ENCODE assay signal across 8 cellular contexts in the genomic region with DNA sequence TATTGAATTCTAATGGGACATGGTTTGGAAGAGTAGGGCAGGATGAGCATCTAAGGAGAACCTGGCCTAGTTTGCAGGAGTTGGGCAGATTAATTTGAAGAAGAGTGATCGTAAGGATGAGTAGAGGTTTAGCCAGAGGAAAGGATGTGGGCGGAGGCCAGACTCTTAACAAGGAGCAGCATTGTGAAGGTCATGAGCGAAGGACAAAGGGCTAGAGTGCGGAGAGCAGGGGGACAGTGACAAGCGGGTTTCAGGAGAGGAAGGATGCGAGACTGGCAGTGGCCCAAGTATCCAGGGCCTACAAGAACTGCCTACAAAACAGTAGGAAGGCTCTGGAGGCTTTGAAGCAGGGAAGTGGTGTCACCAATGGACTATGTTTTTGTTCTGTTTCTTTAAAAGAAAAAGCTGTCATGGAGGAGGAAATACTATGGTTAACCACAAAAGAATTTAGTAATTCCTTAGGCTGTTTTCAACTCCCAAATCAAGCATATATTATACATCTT. TPM values are rescaled to one million over a fixed set of nuclear protein-coding genes. Genes with fewer than 3 reads are reported as not detected.
DNase-seq lines count a peak whose midpoint lies in the region; ATAC-seq and TF ChIP-seq lines count a peak whose summit lies in the region.

No MANE protein-coding gene starts in this region.

- no peaks in the 10 kb centered on the region for H4K20me1 ChIP-seq in SK-N-SH (ENCODE audit: insufficient read depth)

- POLR2A ChIA-PET in SK-N-SH (lab: Yijun Ruan, JAX) = interaction anchor here (0.6 kb wide), 1 partner anchor 22 kb away, joined by 3 read pairs; no protein-coding TSS in a partner anchor

- no peaks in the 10 kb centered on the region; the same call in 1 of the 2 replicates for H3K79me2 ChIP-seq in SK-N-SH (ENCODE audit: insufficient read depth)

- ATAC-seq in HG02642 (IDR thresholded peaks at IDR 0.05; ENCODE audit: poor library complexity, unreplicated experiment) (no peak), GM21360 (IDR thresholded peaks at IDR 0.05; ENCODE audit: unreplicated experiment) (no peak)

- H3K36me3 Mint-ChIP-seq in T-helper 2 cell treated with Interferon-gamma antibody and Interleukin-4, amounts not matched to agents 5 μg/mL and 100 μg/mL, for 36 hours (ENCODE audit: low read depth) = no peaks in the 10 kb centered on the region

- TF ChIP-seq CTCF in SK-N-SH (IDR thresholded peaks at IDR 0.05) = no peak
- TF ChIP-seq CTCF in foreskin fibroblast (IDR thresholded peaks at IDR 0.05; ENCODE audit: low read depth, low read length) = no peak

- H3K27ac Mint-ChIP-seq in T-helper 2 cell treated with Interferon-gamma antibody and Interleukin-4, amounts not matched to agents 5 μg/mL and 100 μg/mL, for 36 hours = peak overlapping the region; percentile 8

- peak overlapping the region; percentile 4; the same call in 1 of the 2 replicates for H3K4me2 ChIP-seq in SK-N-SH

- H3K27me3 Mint-ChIP-seq in T-helper 2 cell treated with Interferon-gamma antibody and Interleukin-4, amounts not matched to agents 5 μg/mL and 100 μg/mL, for 36 hours (ENCODE audit: low read depth) = no peaks in the 10 kb centered on the region

- H3K27ac ChIP-seq in SK-N-SH (ENCODE audit: low read depth in 2 of 2, low read length in 1 of 2) = peak overlapping the region in 1 of 2 experiments; percentile 63; a peak in 2 of 4 replicates

- H3K4me3 ChIP-seq in SK-N-SH (ENCODE audit: low read depth in 2 of 2, low read length in 1 of 2) = no peak overlapping the region
- H3K4me3 ChIP-seq in foreskin fibroblast (ENCODE audit: low read depth in 1 of 2, low read length in 2 of 2) = no peak overlapping the region
- no peak overlapping the region for H3K4me3 ChIP-seq in skeletal muscle cell (ENCODE audit: low read depth, low read length)

- peaks cover 14 to 29% of the 10 kb centered on the region in 2 experiments for H3K36me3 ChIP-seq in SK-N-SH (replicated peaks in 1 of 2; ENCODE audit: control insufficient read depth in 1 of 2, insufficient read depth in 2 of 2, low read length in 1 of 2)

- peaks cover 20% of the 10 kb centered on the region for H3F3A ChIP-seq in SK-N-SH (replicated peaks; ENCODE audit: insufficient read depth)

- no peaks in the 10 kb centered on the region for H3K9me3 ChIP-seq in SK-N-SH

- H3K9ac ChIP-seq in SK-N-SH = no peak overlapping the region

- TF ChIP-seq RAD21 in SK-N-SH (IDR thresholded peaks at IDR 0.05; ENCODE audit: low read length) = no peak

- H3K4me1 Mint-ChIP-seq in T-helper 2 cell treated with Interferon-gamma antibody and Interleukin-4, amounts not matched to agents 5 μg/mL and 100 μg/mL, for 36 hours (ENCODE audit: low read depth) = peaks cover 11% of the 10 kb centered on the region

- no peaks in the 10 kb centered on the region for H3K9me2 ChIP-seq in SK-N-SH

- 89% methylated on average over 6 of the region's 6 CpGs for WGBS in SK-N-SH (ENCODE audit: low lambda C conversion rate)

- H2AFZ ChIP-seq in SK-N-SH (ENCODE audit: low read depth) = no peak overlapping the region

- no peak for DNase-seq in T-helper 2 cell treated with Interferon-gamma antibody and Interleukin-4, amounts not matched to agents 5 μg/mL and 100 μg/mL, for 36 hours (ENCODE audit: low spot score)
- DNase-seq in T-helper 2 cell (no peak), SK-N-SH (no peak), foreskin fibroblast (peak; percentile 21 to 32), skeletal muscle cell (ENCODE audit: low read depth) (peak; percentile 23)
- DNase-seq in activated T-cell treated with anti-CD3 and anti-CD28 coated beads, Interleukin-2, amount 50 U/mL, for 48 hours = no peak

- peak in 1 of 2 experiments; percentile 48; a peak in 2 of 4 replicates for TF ChIP-seq EP300 in SK-N-SH (IDR thresholded peaks at IDR 0.05; ENCODE audit: borderline replicate concordance in 1 of 2, low read depth in 1 of 2, low read length in 1 of 2)

- peak overlapping the region; percentile 3 for H3K4me3 Mint-ChIP-seq in T-helper 2 cell treated with Interferon-gamma antibody and Interleukin-4, amounts not matched to agents 5 μg/mL and 100 μg/mL, for 36 hours

- CTCF ChIA-PET in SK-N-SH (lab: Yijun Ruan, JAX) = interaction anchor here (0.5 to 2.5 kb wide), 3 partner anchors 13 to 341 kb away, joined by 3 to 8 read pairs (median 3); a partner anchor contains a TSS

- H3K27me3 ChIP-seq in SK-N-SH (ENCODE audit: insufficient read depth) = no peaks in the 10 kb centered on the region

- peaks cover 5 to 12% of the 10 kb centered on the region in 2 experiments; a peak in 2 of 4 replicates for H3K4me1 ChIP-seq in SK-N-SH (ENCODE audit: control insufficient read depth in 1 of 2, insufficient read depth in 2 of 2, low read depth in 1 of 2, low read length in 1 of 2)

- no peaks in the 10 kb centered on the region for H3K9me3 Mint-ChIP-seq in T-helper 2 cell treated with Interferon-gamma antibody and Interleukin-4, amounts not matched to agents 5 μg/mL and 100 μg/mL, for 36 hours

TF ChIP-seq in SK-N-SH, 30 proteins besides CTCF, POLR2A, EP300 and RAD21:
- TF ChIP-seq USF2 (IDR thresholded peaks at IDR 0.05; ENCODE audit: borderline replicate concordance, low read depth, low read length) (no peak), JUND (IDR thresholded peaks at IDR 0.05) (0 out of 2 replicates have a peak, but pooled peaks have one; percentile 11), FOSL2 (IDR thresholded peaks at IDR 0.05; ENCODE audit: borderline replicate concordance, low read depth) (no peak; the same call in 1 of the 2 replicates), SIN3A (IDR thresholded peaks at IDR 0.05; ENCODE audit: borderline replicate concordance, low read depth, low read length) (no peak), TAF1 (IDR thresholded peaks at IDR 0.05; ENCODE audit: borderline replicate concordance, low read depth, low read length) (no peak), FOXM1 (IDR thresholded peaks at IDR 0.05; ENCODE audit: low read depth) (no peak), MEF2A (IDR thresholded peaks at IDR 0.05; ENCODE audit: borderline replicate concordance, low read depth) (no peak), RFX5 (IDR thresholded peaks at IDR 0.05; ENCODE audit: low read length) (no peak), TCF12 (IDR thresholded peaks at IDR 0.05) (peak; percentile 56; the same call in 1 of the 2 replicates), MAX (IDR thresholded peaks at IDR 0.05; ENCODE audit: low read depth) (peak; percentile 39; the same call in 1 of the 2 replicates), NFIC (IDR thresholded peaks at IDR 0.05; ENCODE audit: borderline replicate concordance) (peak; percentile 19; the same call in 1 of the 2 replicates), PBX3 (IDR thresholded peaks at IDR 0.05) (peak; percentile 36; the same call in 1 of the 2 replicates), FOXJ3 (CRISPR knock-in tag; IDR thresholded peaks at IDR 0.05) (no peak), POLR2AphosphoS5 (IDR thresholded peaks at IDR 0.05; ENCODE audit: low read depth, low read length) (no peak), RCOR1 (IDR thresholded peaks at IDR 0.05; ENCODE audit: low read length) (no peak)
- TF ChIP-seq, protein P1, sequence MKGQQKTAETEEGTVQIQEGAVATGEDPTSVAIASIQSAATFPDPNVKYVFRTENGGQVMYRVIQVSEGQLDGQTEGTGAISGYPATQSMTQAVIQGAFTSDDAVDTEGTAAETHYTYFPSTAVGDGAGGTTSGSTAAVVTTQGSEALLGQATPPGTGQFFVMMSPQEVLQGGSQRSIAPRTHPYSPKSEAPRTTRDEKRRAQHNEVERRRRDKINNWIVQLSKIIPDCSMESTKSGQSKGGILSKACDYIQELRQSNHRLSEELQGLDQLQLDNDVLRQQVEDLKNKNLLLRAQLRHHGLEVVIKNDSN (IDR thresholded peaks at IDR 0.05; ENCODE audit: borderline replicate concordance, low read depth) = no peak

RNA-seq across cellular contexts. Expression of gene SLC66A3, which starts 20.1 kb away (rescaled TPM):
- polyA plus RNA-seq in SK-N-SH (2012; rRNA removed) = 49.0 and 53.9 TPM in 2 replicates
- 43.8 and 49.4 TPM in 2 replicates for polyA plus RNA-seq in SK-N-SH (2012; cell fraction: cytosol; rRNA removed)
- polyA plus RNA-seq in SK-N-SH (2012; cell fraction: nucleus; rRNA removed) = 40.4 and 57.5 TPM in 2 replicates

Comparison
In these comparisons a context has a peak if more than half of its experiments do, and no peak if none do; other contexts are left out.
1. DNase-seq: peak in foreskin fibroblast (2 of 2) and skeletal muscle cell (single experiment); none in T-helper 2 cell treated with Interferon-gamma antibody and Interleukin-4, amounts not matched to agents 5 μg/mL and 100 μg/mL, for 36 hours (single experiment), T-helper 2 cell (0 of 5), SK-N-SH (single experiment) and activated T-cell treated with anti-CD3 and anti-CD28 coated beads, Interleukin-2, amount 50 U/mL, for 48 hours (0 of 2).